Comparison of ENCODE assay signal across 8 cellular contexts in genomic region chr4:54226399-54227260, GRCh38. TPM values are rescaled to one million over a fixed set of nuclear protein-coding genes. Genes with fewer than 3 reads are reported as not detected.
A peak's percentile ranks its signal among the peaks of the same experiment; 100 is the strongest.
DNase-seq lines count a peak whose midpoint lies in the region; ATAC-seq and TF ChIP-seq lines count a peak whose summit lies in the region.

No MANE protein-coding gene starts in this region.

- peak overlapping the region; percentile 94 for H3K4me3 Mint-ChIP-seq in HFFc6
- H3K4me3 Mint-ChIP-seq in stimulated activated naive B cell treated with anti-CD40 and anti-IgM and Interleukin-4, amounts not matched to agents 10 μg/mL and 1 μg/mL and 100 μg/mL, for 72 hours, result peak overlapping the region; percentile 80 to 81

- peak overlapping the region; percentile 82 for H3K27ac Mint-ChIP-seq in HFFc6
- H3K27ac Mint-ChIP-seq in stimulated activated naive B cell treated with anti-CD40 and anti-IgM and Interleukin-4, amounts not matched to agents 10 μg/mL and 1 μg/mL and 100 μg/mL, for 72 hours, result peak overlapping the region; percentile 52

- no peaks in the 10 kb centered on the region for H3K9me3 Mint-ChIP-seq in HFFc6
- no peaks in the 10 kb centered on the region for H3K9me3 Mint-ChIP-seq in stimulated activated naive B cell treated with anti-CD40 and anti-IgM and Interleukin-4, amounts not matched to agents 10 μg/mL and 1 μg/mL and 100 μg/mL, for 72 hours

- peak; percentile 63 for DNase-seq in HFFc6
- peak; percentile 43 for DNase-seq in astrocyte of the hippocampus (ENCODE audit: low read depth, low spot score)
- DNase-seq in iris pigment epithelial cell (ENCODE audit: low read depth), result peak; percentile 89
- DNase-seq in stimulated activated naive B cell treated with anti-CD40 and anti-IgM and Interleukin-4, amounts not matched to agents 10 μg/mL and 1 μg/mL and 100 μg/mL, for 72 hours, result no peak
- DNase-seq in SKM-1 (lab: John Stamatoyannopoulos, UW; ENCODE audit: unreplicated experiment), result no peak
- DNase-seq in NCI-H187 (lab: John Stamatoyannopoulos, UW), result no peak
- DNase-seq in effector CD4-positive, alpha-beta T cell, result no peak
- no peak for DNase-seq in NCI-H2171 (lab: John Stamatoyannopoulos, UW)

- TF ChIP-seq CTCF in HFFc6 (IDR thresholded peaks at IDR 0.05), result no peak

- peaks cover 52% of the 10 kb centered on the region for H3K4me1 Mint-ChIP-seq in HFFc6 (ENCODE audit: low read depth)
- peaks cover 25 to 62% of the 10 kb centered on the region in 2 donors for H3K4me1 Mint-ChIP-seq in stimulated activated naive B cell treated with anti-CD40 and anti-IgM and Interleukin-4, amounts not matched to agents 10 μg/mL and 1 μg/mL and 100 μg/mL, for 72 hours

- H3K36me3 Mint-ChIP-seq in HFFc6 (ENCODE audit: low read depth), result peaks cover 14% of the 10 kb centered on the region; the same call in 1 of the 2 replicates
- H3K36me3 Mint-ChIP-seq in stimulated activated naive B cell treated with anti-CD40 and anti-IgM and Interleukin-4, amounts not matched to agents 10 μg/mL and 1 μg/mL and 100 μg/mL, for 72 hours, result no peaks in the 10 kb centered on the region

- no peak for ATAC-seq in stimulated activated naive B cell treated with anti-CD40 and anti-IgM and Interleukin-4, amounts not matched to agents 10 μg/mL and 1 μg/mL and 100 μg/mL, for 72 hours (replicated peaks)

- H3K27me3 Mint-ChIP-seq in HFFc6 (ENCODE audit: insufficient read depth), result peaks cover 3% of the 10 kb centered on the region
- H3K27me3 Mint-ChIP-seq in stimulated activated naive B cell treated with anti-CD40 and anti-IgM and Interleukin-4, amounts not matched to agents 10 μg/mL and 1 μg/mL and 100 μg/mL, for 72 hours, result peaks cover 79 to 100% of the 10 kb centered on the region in 2 donors

RNA-seq across cellular contexts. Expression of gene PDGFRA, which starts 2.5 kb away (rescaled TPM):
- 10 to 100 TPM; 28.9 to 94.2 (median 88.3) TPM for total RNA-seq in HFFc6 (2021; fragmentation: NEBNext Ultra II Directional; extraction: Animal tissue kit (Norgen Biotek cat#: 25700))

Comparison
In these comparisons a context has a peak if more than half of its experiments do, and no peak if none do; other contexts are left out.
1. DNase-seq: peak in HFFc6 (single experiment), astrocyte of the hippocampus (single experiment) and iris pigment epithelial cell (single experiment); none in stimulated activated naive B cell treated with anti-CD40 and anti-IgM and Interleukin-4, amounts not matched to agents 10 μg/mL and 1 μg/mL and 100 μg/mL, for 72 hours (single experiment), SKM-1 (single experiment), NCI-H187 (0 of 2), effector CD4-positive, alpha-beta T cell (single experiment) and NCI-H2171 (single experiment).